14 cellular contexts compared by ENCODE assay signal in genomic region chr20:37714973-37715657, GRCh38. TPM values are rescaled to one million over a fixed set of nuclear protein-coding genes. Genes with fewer than 3 reads are reported as not detected.
DNase-seq lines count a peak whose midpoint lies in the region; ATAC-seq and TF ChIP-seq lines count a peak whose summit lies in the region.
"Had no signal": no experiment of that assay in that cellular context is flagged by ENCODE, and none has a peak within 500 bp of the region (broad histone marks: within the 10 kb centered on the region; RNA-seq: fewer than 3 reads in every experiment).

No MANE protein-coding gene starts in this region.

- DNase-seq in H4 (ENCODE audit: low spot score) (peak; percentile 76), RPMI7951 (ENCODE audit: low read depth) (peak; percentile 87), non-pigmented ciliary epithelial cell (ENCODE audit: low read depth) (peak; percentile 34), SK-N-DZ (ENCODE audit: low spot score) (no peak), cortex of kidney (lab: John Stamatoyannopoulos, UW) (no peak), PC-3 (no peak)
- DNase-seq: hypothalamus; NCI-H2029; stimulated activated CD4-positive, alpha-beta T cell treated with anti-CD3 and anti-CD28 coated beads, Interleukin-2, amount 100 ng/mL, for 24 hours had no signal

- TF ChIP-seq CTCF in PC-3 (conservative IDR thresholded peaks at IDR 0.05; ENCODE audit: low read depth, low read length): no peak

- H3K4me1 ChIP-seq in PC-3 (ENCODE audit: insufficient read depth, low read length): peaks cover 12% of the 10 kb centered on the region; the same call in 1 of the 2 replicates

- peaks cover 18% of the 10 kb centered on the region for H3K36me3 Mint-ChIP-seq in dendritic cell treated with granulocyte-macrophage colony-stimulating factor and Interleukin-4, amounts not matched to agents 40 ng/mL and 50 ng/mL, for 4 days (ENCODE audit: low read depth)

- no peak overlapping the region for H3K4me3 Mint-ChIP-seq in dendritic cell treated with granulocyte-macrophage colony-stimulating factor and Interleukin-4, amounts not matched to agents 40 ng/mL and 50 ng/mL, for 4 days
- H3K4me3 Mint-ChIP-seq: stimulated activated memory B cell treated with anti-CD40 and anti-IgM and Interleukin-4, amounts not matched to agents 10 μg/mL and 1 μg/mL and 100 μg/mL, for 72 hours had no signal

- H3K9me2 ChIP-seq in PC-3 (replicated peaks; ENCODE audit: low read length): no peaks in the 10 kb centered on the region

- CTCF ChIA-PET in PC-3 (lab: Charles Lee): no interaction called here

- peak overlapping the region; percentile 47 for H3K27ac Mint-ChIP-seq in dendritic cell treated with granulocyte-macrophage colony-stimulating factor and Interleukin-4, amounts not matched to agents 40 ng/mL and 50 ng/mL, for 4 days
- H3K27ac Mint-ChIP-seq: stimulated activated memory B cell treated with anti-CD40 and anti-IgM and Interleukin-4, amounts not matched to agents 10 μg/mL and 1 μg/mL and 100 μg/mL, for 72 hours had no signal

- no peak for TF ChIP-seq POLR2A in GM18505 (IDR thresholded peaks at IDR 0.05; ENCODE audit: borderline replicate concordance, extremely low read depth, insufficient read depth, insufficient read length)

- H3K79me2 ChIP-seq in PC-3 (ENCODE audit: low read length): peaks cover 68% of the 10 kb centered on the region

- no peaks in the 10 kb centered on the region for H3K9me3 ChIP-seq in PC-3 (ENCODE audit: low read length)

- H3K9me3 Mint-ChIP-seq in dendritic cell treated with granulocyte-macrophage colony-stimulating factor and Interleukin-4, amounts not matched to agents 40 ng/mL and 50 ng/mL, for 4 days: no peaks in the 10 kb centered on the region
- H3K9me3 Mint-ChIP-seq: stimulated activated memory B cell treated with anti-CD40 and anti-IgM and Interleukin-4, amounts not matched to agents 10 μg/mL and 1 μg/mL and 100 μg/mL, for 72 hours had no signal

- H3K4me1 Mint-ChIP-seq in dendritic cell treated with granulocyte-macrophage colony-stimulating factor and Interleukin-4, amounts not matched to agents 40 ng/mL and 50 ng/mL, for 4 days (ENCODE audit: low read depth): peaks cover 26% of the 10 kb centered on the region

- H3K27ac ChIP-seq in PC-3 (ENCODE audit: low read length): no peak overlapping the region

- no peaks in the 10 kb centered on the region for H3K36me3 ChIP-seq in PC-3 (ENCODE audit: low read depth, low read length)

- no peaks in the 10 kb centered on the region for H3F3A ChIP-seq in PC-3 (ENCODE audit: low read length, unreplicated experiment)

- no peak overlapping the region for H2AFZ ChIP-seq in PC-3 (ENCODE audit: low read length)

- no peak overlapping the region for H3K4me3 ChIP-seq in PC-3 (ENCODE audit: low read length)
- H3K4me3 ChIP-seq: lung had no signal

- ATAC-seq in GM18505 (IDR thresholded peaks at IDR 0.05; ENCODE audit: unreplicated experiment) (no peak), PC-3 (no peak)
- ATAC-seq: Panc1; stimulated activated memory B cell treated with anti-CD40 and anti-IgM and Interleukin-4, amounts not matched to agents 10 μg/mL and 1 μg/mL and 100 μg/mL, for 72 hours had no signal

- no peak overlapping the region for H3K9ac ChIP-seq in PC-3 (ENCODE audit: low read length)

- intact Hi-C loops in dendritic cell treated with granulocyte-macrophage colony-stimulating factor and Interleukin-4, amounts not matched to agents 40 ng/mL and 50 ng/mL, for 4 days (cut with micrococcal nuclease): no loop called here
- intact Hi-C loops in PC-3 (cut with micrococcal nuclease): no loop called here

- no TSS peak for BruUV-seq in PC-3 (replicated peaks; lab: Mats Ljungman, UMichigan)

- no peak overlapping the region for H3K4me2 ChIP-seq in PC-3 (ENCODE audit: low read length)

- H4K20me1 ChIP-seq in PC-3 (ENCODE audit: low read length): no peaks in the 10 kb centered on the region

- no peaks in the 10 kb centered on the region for H3K27me3 Mint-ChIP-seq in dendritic cell treated with granulocyte-macrophage colony-stimulating factor and Interleukin-4, amounts not matched to agents 40 ng/mL and 50 ng/mL, for 4 days
- H3K27me3 Mint-ChIP-seq: stimulated activated memory B cell treated with anti-CD40 and anti-IgM and Interleukin-4, amounts not matched to agents 10 μg/mL and 1 μg/mL and 100 μg/mL, for 72 hours had no signal

- no peaks in the 10 kb centered on the region for H3K27me3 ChIP-seq in PC-3 (ENCODE audit: low read length)

- POLR2A ChIA-PET in PC-3 (lab: Charles Lee; ENCODE audit: unreplicated experiment): no interaction called here

RNA-seq across cellular contexts. Expression of gene CTNNBL1, which starts 21.3 kb away (rescaled TPM):
- 31.2 and 39.8 TPM in 2 replicates for total RNA-seq in H4 (2014; rRNA removed; shearing (Covaris generic))
- total RNA-seq in RPMI7951 (2014; rRNA removed; shearing (Covaris generic)): 47.7 and 57.9 TPM in 2 replicates
- 65.9 and 74.2 TPM in 2 replicates for polyA plus RNA-seq in SK-N-DZ (2014; cell fraction: cytosol; rRNA removed)
- polyA plus RNA-seq in SK-N-DZ (2014; cell fraction: nucleus; rRNA removed): 33.6 and 55.4 TPM in 2 replicates
- 49.9 and 50.9 TPM in 2 replicates for total RNA-seq in PC-3 (2014; rRNA removed)

Comparison
In these comparisons a context has a peak if more than half of its experiments do, and no peak if none do; other contexts are left out.
1. DNase-seq: peak in H4 (single experiment), RPMI7951 (single experiment) and non-pigmented ciliary epithelial cell (single experiment); none in SK-N-DZ (single experiment), cortex of kidney (single experiment) and PC-3 (single experiment).